In the genomic region with DNA sequence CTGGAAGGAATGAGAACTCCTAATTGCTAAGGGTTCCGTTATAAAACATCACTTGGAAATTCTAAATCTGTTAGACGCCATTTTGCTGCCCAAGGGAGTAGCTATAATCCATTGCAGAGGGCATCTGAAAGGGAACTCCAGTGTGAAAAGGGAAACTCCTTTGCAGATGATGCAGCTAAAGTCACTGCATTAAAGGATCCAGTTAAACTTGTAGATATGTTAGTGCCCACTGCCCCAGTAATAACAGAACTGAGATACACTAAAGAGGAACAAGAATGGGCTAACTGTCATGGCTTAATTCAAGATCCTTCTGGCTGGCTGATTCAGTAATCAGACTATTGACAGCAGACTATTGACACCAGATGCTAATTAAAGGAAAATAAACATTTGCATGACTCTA, we compare ENCODE assay signal across 21 cellular contexts.
A peak's percentile ranks its signal among the peaks of the same experiment; 100 is the strongest.
DNase-seq lines count a peak whose midpoint lies in the region; ATAC-seq and TF ChIP-seq lines count a peak whose summit lies in the region.
"Had no signal": no experiment of that assay in that cellular context is flagged by ENCODE, and none has a peak within 500 bp of the region (broad histone marks: within the 10 kb centered on the region; RNA-seq: fewer than 3 reads in every experiment).

No MANE protein-coding gene starts in this region.

- TF ChIP-seq CTCF in foreskin keratinocyte (conservative IDR thresholded peaks at IDR 0.05): no peak

- H3K27me3 ChIP-seq in foreskin keratinocyte: no peaks in the 10 kb centered on the region
- H3K27me3 ChIP-seq: ascending aorta, colonic mucosa, heart right ventricle, pancreas had no signal

- H3K27ac ChIP-seq in foreskin keratinocyte: no peak overlapping the region
- H3K27ac ChIP-seq: A549, ascending aorta, colonic mucosa, KMS-11, pancreas, SK-N-MC had no signal

- peak; percentile 52 for DNase-seq in CD1c-positive myeloid dendritic cell (ENCODE audit: extremely low spot score)
- no peak for DNase-seq in hepatic stellate cell (ENCODE audit: low spot score)
- DNase-seq in foreskin keratinocyte: no peak
- DNase-seq in A172 (ENCODE audit: low spot score): no peak
- no peak for DNase-seq in NCI-H2081 (lab: John Stamatoyannopoulos, UW)
- DNase-seq: activated effector memory CD4-positive, alpha-beta T cell treated with anti-CD3 and anti-CD28 coated beads, Interleukin-2, amount 50 U/mL, for 16 hours; colonic mucosa; heart right ventricle; kidney glomerular epithelial cell; NCI-H146; NCI-H524; pancreas; small intestine; stimulated activated naive CD4-positive, alpha-beta T cell treated with Interleukin-2 at 50 U/mL for 16 hours had no signal

- peaks cover 4% of the 10 kb centered on the region for H3K4me1 ChIP-seq in foreskin keratinocyte
- H3K4me1 ChIP-seq: A549, ascending aorta, colonic mucosa, pancreas had no signal

- ATAC-seq in GM18909 (IDR thresholded peaks at IDR 0.05; ENCODE audit: poor library complexity, unreplicated experiment): peak; percentile 70
- peak; percentile 58 for ATAC-seq in HG02623 (IDR thresholded peaks at IDR 0.05; ENCODE audit: unreplicated experiment)
- peak; percentile 68 for ATAC-seq in HG03565 (IDR thresholded peaks at IDR 0.05; ENCODE audit: unreplicated experiment)
- ATAC-seq in foreskin keratinocyte: no peak
- ATAC-seq: A549 had no signal
